21 cellular contexts compared by ENCODE assay signal in the genomic region with DNA sequence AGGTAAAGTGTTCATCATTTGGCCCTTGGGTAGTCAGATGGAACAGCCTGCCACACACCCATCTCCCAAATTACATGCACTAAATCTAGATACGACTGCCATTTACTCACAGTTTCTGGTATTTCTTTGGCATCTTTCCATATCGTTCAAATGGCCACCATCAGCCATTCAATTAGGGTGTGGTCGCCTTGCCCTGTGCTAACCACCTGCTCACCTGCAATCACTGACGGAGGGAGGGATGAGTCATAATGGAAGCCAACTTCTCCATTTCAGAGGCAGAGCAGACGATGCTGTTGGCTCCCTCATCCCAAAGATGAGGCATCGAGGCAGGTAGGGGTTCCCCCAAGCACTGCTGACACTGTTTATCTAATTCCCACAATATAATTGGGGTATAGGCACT. TPM values are rescaled to one million over a fixed set of nuclear protein-coding genes. Genes with fewer than 3 reads are reported as not detected.
DNase-seq lines count a peak whose midpoint lies in the region; FAIRE-seq and TF ChIP-seq lines count a peak whose summit lies in the region.
"Had no signal": no experiment of that assay in that cellular context is flagged by ENCODE, and none has a peak within 500 bp of the region (broad histone marks: within the 10 kb centered on the region; RNA-seq: fewer than 3 reads in every experiment).

No MANE protein-coding gene starts in this region.

- no peaks in the 10 kb centered on the region for H3K79me2 ChIP-seq in endothelial cell of umbilical vein (ENCODE audit: control insufficient read depth, insufficient read depth, low read length)

- H3K27me3 ChIP-seq in endothelial cell of umbilical vein (ENCODE audit: control insufficient read depth in 2 of 2, insufficient read depth in 2 of 2, low read length in 2 of 2), result no peaks in the 10 kb centered on the region
- no peaks in the 10 kb centered on the region for H3K27me3 ChIP-seq in transverse colon
- H3K27me3 ChIP-seq: BE2C had no signal

- no peak for TF ChIP-seq EP300 in transverse colon (IDR thresholded peaks at IDR 0.05; ENCODE audit: low read depth)

- H3K27ac ChIP-seq in endothelial cell of umbilical vein (ENCODE audit: insufficient read depth, low read depth, low read length) (peak overlapping the region; percentile 86), transverse colon (peak overlapping the region in 1 of 4 donors; percentile 46)

- H3K36me3 ChIP-seq in endothelial cell of umbilical vein (ENCODE audit: control insufficient read depth in 2 of 2, extremely low read depth in 1 of 2, insufficient read depth in 2 of 2, low read length in 2 of 2), result no peaks in the 10 kb centered on the region
- no peaks in the 10 kb centered on the region for H3K36me3 ChIP-seq in transverse colon
- H3K36me3 ChIP-seq: BE2C had no signal

- H3K4me1 ChIP-seq in endothelial cell of umbilical vein (ENCODE audit: control insufficient read depth, extremely low read depth, insufficient read depth, low read length) (peaks cover 46% of the 10 kb centered on the region), transverse colon (no peaks in the 10 kb centered on the region)
- H3K4me1 ChIP-seq: BE2C, Caco-2 had no signal

- no peak for TF ChIP-seq POLR2A in endothelial cell of umbilical vein (IDR thresholded peaks at IDR 0.05; ENCODE audit: low read depth, low read length)
- TF ChIP-seq POLR2A in transverse colon (IDR thresholded peaks at IDR 0.05), result no peak

- no TSS peak for BruUV-seq in endothelial cell of umbilical vein (replicated peaks; lab: Mats Ljungman, UMichigan)

- H3K9me1 ChIP-seq in endothelial cell of umbilical vein (replicated peaks; ENCODE audit: control insufficient read depth, extremely low read depth, insufficient read depth, low read length), result no peaks in the 10 kb centered on the region

- no peaks in the 10 kb centered on the region for H3K9me3 ChIP-seq in endothelial cell of umbilical vein (replicated peaks; ENCODE audit: control insufficient read depth, insufficient read depth, low read length)
- H3K9me3 ChIP-seq in transverse colon, result no peaks in the 10 kb centered on the region
- H3K9me3 ChIP-seq: BE2C had no signal

- no peak overlapping the region for H3K9ac ChIP-seq in endothelial cell of umbilical vein (replicated peaks; ENCODE audit: extremely low read depth, insufficient read depth, low read length)

- no peaks in the 10 kb centered on the region for H4K20me1 ChIP-seq in endothelial cell of umbilical vein (replicated peaks; ENCODE audit: control insufficient read depth, extremely low read depth, insufficient read depth, low read length)

- dilution Hi-C loops in endothelial cell of umbilical vein (cut with MboI; ENCODE audit: extremely low pct_ligation_motif_present, low sequenced_read_pairs), result no loop called here

- no peak for TF ChIP-seq CTCF in endothelial cell of umbilical vein (IDR thresholded peaks at IDR 0.05; ENCODE audit: extremely low read depth in 1 of 2, insufficient read depth in 1 of 2, low read depth in 1 of 2, low read length in 2 of 2)
- no peak for TF ChIP-seq CTCF in transverse colon (IDR thresholded peaks at IDR 0.05)

- intact Hi-C loops in endothelial cell of umbilical vein (cut with micrococcal nuclease), result loop anchor here (2.0 kb wide), 2 partner anchors 176 to 202 kb away; no protein-coding TSS in a partner anchor
- intact Hi-C loops in transverse colon (cut with DNase I; ENCODE audit: low total_unique reads), result no loop called here

- in situ Hi-C loops in transverse colon (cut with MboI; ENCODE audit: low pct_ligation_motif_present in 1 of 4, low pct_unique_long_range_greater_than_20kb in 1 of 4, low sequenced_read_pairs in 3 of 4), result loop anchor here in 1 of 4 donors (25.0 kb wide), 1 partner anchor 94 kb away; no protein-coding TSS in a partner anchor

- no peak overlapping the region for H3K4me3 ChIP-seq in endothelial cell of umbilical vein (replicated peaks in 1 of 3; ENCODE audit: insufficient read depth in 1 of 3, low read depth in 1 of 3, low read length in 3 of 3)
- H3K4me3 ChIP-seq in transverse colon, result no peak overlapping the region

- no peak for FAIRE-seq in endothelial cell of umbilical vein (lab: Jason Lieb, UNC)
- FAIRE-seq: A204.1 had no signal

- POLR2A ChIA-PET in endothelial cell of umbilical vein (lab: Charles Lee), result no interaction called here

- H3K4me2 ChIP-seq in endothelial cell of umbilical vein (ENCODE audit: insufficient read depth, low read length), result no peak overlapping the region

- 40 to 50% methylated on average over 1 to 6 of the region's 6 CpGs for WGBS in transverse colon (ENCODE audit: low coverage in 1 of 2), 2 donors

- peak; percentile 27 for DNase-seq in NCI-H2029 (lab: John Stamatoyannopoulos, UW)
- DNase-seq in NCI-H2029 treated with DMSO at 0.1 percent for 48 hours (lab: John Stamatoyannopoulos, UW), result no peak
- peak; percentile 46 for DNase-seq in NCI-H748 (lab: John Stamatoyannopoulos, UW; ENCODE audit: unreplicated experiment)
- no peak for DNase-seq in endothelial cell of umbilical vein (ENCODE audit: low read depth, low spot score)
- peak; percentile 20 for DNase-seq in transverse colon
- no peak for DNase-seq in germinal center (ENCODE audit: low spot score)
- DNase-seq in mucosa of gallbladder (ENCODE audit: low spot score), result no peak
- DNase-seq: BE2C; Caco-2; CD4-positive, alpha-beta T cell; DMS79 treated with DMSO at 0.1 percent for 48 hours; H7; HFFc6; Kasumi-1; MM.1S; NCI-H1092 treated with DMSO at 0.1 percent for 48 hours; NCI-H1694 treated with DMSO at 0.1 percent for 48 hours; NCI-H2227 treated with DMSO at 0.1 percent for 48 hours; NCI-H510A treated with DMSO at 0.1 percent for 48 hours had no signal

- no peak overlapping the region for H2AFZ ChIP-seq in endothelial cell of umbilical vein (ENCODE audit: low read depth, low read length)

- CTCF ChIA-PET in endothelial cell of umbilical vein (lab: Charles Lee), result interaction anchor here (1.1 to 5.3 kb wide), 6 partner anchors 8 to 358 kb away, joined by 3 to 217 read pairs (median 18); partner anchors contain the start of gene MRPL16

TF ChIP-seq in endothelial cell of umbilical vein, 7 proteins besides CTCF, POLR2A, EP300 and RAD21:
- TF ChIP-seq JUN (IDR thresholded peaks at IDR 0.05; ENCODE audit: borderline replicate concordance, insufficient read depth, insufficient read length, low read depth) (peak; percentile 34), MYC (IDR thresholded peaks at IDR 0.05; ENCODE audit: low read depth, low read length) (no peak)

RNA-seq across cellular contexts. Expression of gene MS4A6A, which starts 14.6 kb away (rescaled TPM):
- total RNA-seq in endothelial cell of umbilical vein, result 2.7 and 2.9 TPM in 2 replicates
- 4.8 and 5.0 TPM in 2 replicates for polyA plus RNA-seq in endothelial cell of umbilical vein
- polyA plus RNA-seq in endothelial cell of umbilical vein (2011; cell fraction: cytosol; rRNA removed), result 3.4 and 4.2 TPM in 2 replicates
- 7.7 and 8.5 TPM in 2 replicates for polyA plus RNA-seq in endothelial cell of umbilical vein (2011; cell fraction: nucleus; rRNA removed)
- polyA plus RNA-seq in endothelial cell of umbilical vein (2012), result 5.8 and 86.9 TPM in 2 replicates
- 4.1 and 6.6 TPM in 2 replicates for polyA minus RNA-seq in endothelial cell of umbilical vein
- not detected for polyA minus RNA-seq in endothelial cell of umbilical vein (2011; cell fraction: cytosol; rRNA and poly(A)+ RNA removed)
- 2.4 and 7.1 TPM in 2 replicates for polyA minus RNA-seq in endothelial cell of umbilical vein (2011; cell fraction: nucleus; rRNA and poly(A)+ RNA removed)
- 10 to 100 TPM in 2 of 4 donors, 1 to 10 TPM in 1, under 1 TPM in 1; 0.75 to 54.3 (median 27.4) TPM for total RNA-seq in transverse colon
- total RNA-seq in mucosa of gallbladder, result 95.1 TPM
- total RNA-seq: Caco-2, H7, HFFc6, SK-MEL-5 had no signal

Comparison
In these comparisons a context has a peak if more than half of its experiments do, and no peak if none do; other contexts are left out.
1. DNase-seq: peak in NCI-H2029 (single experiment), NCI-H748 (single experiment) and transverse colon (single experiment); none in NCI-H2029 treated with DMSO at 0.1 percent for 48 hours (single experiment), endothelial cell of umbilical vein (single experiment), germinal center (single experiment) and mucosa of gallbladder (single experiment).